2 cellular contexts compared by ENCODE assay signal in genomic region chr2:54866868-54867267, GRCh38.
TF ChIP-seq lines count a peak whose summit lies in the region.

No MANE protein-coding gene starts in this region.

TF ChIP-seq in SK-N-SH, 30 proteins besides CTCF, POLR2A, EP300 and RAD21 (continued from another document):
- no peak for TF ChIP-seq FOSL2 (IDR thresholded peaks at IDR 0.05; ENCODE audit: borderline replicate concordance, low read depth)
- no peak for TF ChIP-seq EZH2phosphoT487 (IDR thresholded peaks at IDR 0.05; ENCODE audit: borderline replicate concordance, low read depth)
- TF ChIP-seq NFIC (IDR thresholded peaks at IDR 0.05; ENCODE audit: borderline replicate concordance), result no peak
- TF ChIP-seq, protein P1, sequence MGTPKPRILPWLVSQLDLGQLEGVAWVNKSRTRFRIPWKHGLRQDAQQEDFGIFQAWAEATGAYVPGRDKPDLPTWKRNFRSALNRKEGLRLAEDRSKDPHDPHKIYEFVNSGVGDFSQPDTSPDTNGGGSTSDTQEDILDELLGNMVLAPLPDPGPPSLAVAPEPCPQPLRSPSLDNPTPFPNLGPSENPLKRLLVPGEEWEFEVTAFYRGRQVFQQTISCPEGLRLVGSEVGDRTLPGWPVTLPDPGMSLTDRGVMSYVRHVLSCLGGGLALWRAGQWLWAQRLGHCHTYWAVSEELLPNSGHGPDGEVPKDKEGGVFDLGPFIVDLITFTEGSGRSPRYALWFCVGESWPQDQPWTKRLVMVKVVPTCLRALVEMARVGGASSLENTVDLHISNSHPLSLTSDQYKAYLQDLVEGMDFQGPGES (IDR thresholded peaks at IDR 0.05; ENCODE audit: low read depth, low read length), result no peak
- no peak for TF ChIP-seq FOXJ3 (CRISPR knock-in tag; IDR thresholded peaks at IDR 0.05)

TF ChIP-seq in SK-N-SH treated with all-trans-retinoic acid at 6 μM for 48 hours, 23 proteins besides CTCF, POLR2A, EP300 and RAD21 (continued from another document):
- TF ChIP-seq CSRNP3 (CRISPR knock-in tag; IDR thresholded peaks at IDR 0.05), result no peak
- no peak for TF ChIP-seq ZFP3 (CRISPR knock-in tag; IDR thresholded peaks at IDR 0.05)
- no peak for TF ChIP-seq ISL1 (CRISPR knock-in tag; IDR thresholded peaks at IDR 0.05)
- TF ChIP-seq, protein P2, sequence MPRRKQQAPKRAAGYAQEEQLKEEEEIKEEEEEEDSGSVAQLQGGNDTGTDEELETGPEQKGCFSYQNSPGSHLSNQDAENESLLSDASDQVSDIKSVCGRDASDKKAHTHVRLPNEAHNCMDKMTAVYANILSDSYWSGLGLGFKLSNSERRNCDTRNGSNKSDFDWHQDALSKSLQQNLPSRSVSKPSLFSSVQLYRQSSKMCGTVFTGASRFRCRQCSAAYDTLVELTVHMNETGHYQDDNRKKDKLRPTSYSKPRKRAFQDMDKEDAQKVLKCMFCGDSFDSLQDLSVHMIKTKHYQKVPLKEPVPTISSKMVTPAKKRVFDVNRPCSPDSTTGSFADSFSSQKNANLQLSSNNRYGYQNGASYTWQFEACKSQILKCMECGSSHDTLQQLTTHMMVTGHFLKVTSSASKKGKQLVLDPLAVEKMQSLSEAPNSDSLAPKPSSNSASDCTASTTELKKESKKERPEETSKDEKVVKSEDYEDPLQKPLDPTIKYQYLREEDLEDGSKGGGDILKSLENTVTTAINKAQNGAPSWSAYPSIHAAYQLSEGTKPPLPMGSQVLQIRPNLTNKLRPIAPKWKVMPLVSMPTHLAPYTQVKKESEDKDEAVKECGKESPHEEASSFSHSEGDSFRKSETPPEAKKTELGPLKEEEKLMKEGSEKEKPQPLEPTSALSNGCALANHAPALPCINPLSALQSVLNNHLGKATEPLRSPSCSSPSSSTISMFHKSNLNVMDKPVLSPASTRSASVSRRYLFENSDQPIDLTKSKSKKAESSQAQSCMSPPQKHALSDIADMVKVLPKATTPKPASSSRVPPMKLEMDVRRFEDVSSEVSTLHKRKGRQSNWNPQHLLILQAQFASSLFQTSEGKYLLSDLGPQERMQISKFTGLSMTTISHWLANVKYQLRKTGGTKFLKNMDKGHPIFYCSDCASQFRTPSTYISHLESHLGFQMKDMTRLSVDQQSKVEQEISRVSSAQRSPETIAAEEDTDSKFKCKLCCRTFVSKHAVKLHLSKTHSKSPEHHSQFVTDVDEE (CRISPR knock-in tag; IDR thresholded peaks at IDR 0.05), result no peak
- TF ChIP-seq TCF4 (CRISPR knock-in tag; IDR thresholded peaks at IDR 0.05; ENCODE audit: borderline replicate concordance), result no peak
- no peak for TF ChIP-seq GLIS3 (CRISPR knock-in tag; IDR thresholded peaks at IDR 0.05)
- TF ChIP-seq BACH2 (CRISPR knock-in tag; IDR thresholded peaks at IDR 0.05; ENCODE audit: borderline replicate concordance), result no peak
- no peak for TF ChIP-seq CREB5 (CRISPR knock-in tag; IDR thresholded peaks at IDR 0.05; ENCODE audit: low read depth)
- TF ChIP-seq POU6F1 (CRISPR knock-in tag; IDR thresholded peaks at IDR 0.05; ENCODE audit: borderline replicate concordance, low read depth), result no peak
- TF ChIP-seq SNAI2 (CRISPR knock-in tag; IDR thresholded peaks at IDR 0.05), result no peak
- no peak for TF ChIP-seq CSDC2 (CRISPR knock-in tag; IDR thresholded peaks at IDR 0.05)
- no peak for TF ChIP-seq ZNF8 (CRISPR knock-in tag; IDR thresholded peaks at IDR 0.05)
- TF ChIP-seq ZFP30 (CRISPR knock-in tag; IDR thresholded peaks at IDR 0.05), result no peak
